ENCODE assay signal across 8 cellular contexts in the genomic region with DNA sequence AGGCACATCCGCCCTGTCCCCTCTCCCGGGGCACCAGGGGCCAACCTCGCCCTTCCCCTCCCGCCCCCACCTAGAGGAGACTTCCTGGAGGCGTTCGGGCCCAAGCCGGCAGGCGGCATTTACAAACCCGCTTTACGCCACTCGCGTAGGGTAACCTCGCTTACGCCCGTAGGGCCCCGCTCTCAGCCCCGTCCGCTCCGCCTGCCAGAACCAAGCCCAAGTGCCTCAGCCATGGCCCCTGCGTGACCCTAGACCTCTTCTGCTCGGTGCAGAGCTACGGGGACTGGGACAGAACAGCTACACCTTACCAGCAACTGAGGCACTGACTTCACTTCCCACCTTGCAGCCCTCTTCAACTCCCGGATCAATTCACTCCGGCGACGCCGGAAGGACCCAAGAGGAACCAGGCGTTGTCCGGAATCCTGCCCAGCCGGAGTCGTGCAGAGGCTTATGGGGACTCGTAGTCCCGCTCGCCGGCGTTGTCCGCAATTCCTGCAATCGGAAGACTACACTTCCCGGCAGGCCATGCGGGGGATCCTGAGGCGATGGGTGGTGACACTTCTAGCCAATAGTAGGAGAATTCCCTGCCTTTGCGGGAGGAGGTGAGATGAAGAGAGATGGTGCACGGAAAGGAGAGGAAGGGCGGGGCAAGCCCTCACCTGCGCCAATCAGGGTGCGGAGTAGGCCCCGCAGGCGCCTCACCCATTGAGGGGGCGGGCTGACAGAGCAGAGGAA. TPM values are rescaled to one million over a fixed set of nuclear protein-coding genes. Genes with fewer than 3 reads are reported as not detected.
DNase-seq lines count a peak whose midpoint lies in the region; ATAC-seq and TF ChIP-seq lines count a peak whose summit lies in the region.

Gene PDCD10 (minus strand): TSS at position 395 of the 735 bp plus-strand sequence. CDS start 14,735 bp downstream, outside the sequence.

- no peaks in the 10 kb centered on the region for H3K9me3 ChIP-seq in gastroesophageal sphincter
- no peaks in the 10 kb centered on the region for H3K9me3 ChIP-seq in neutrophil

- TF ChIP-seq POLR2A in NB4 (IDR thresholded peaks at IDR 0.05; ENCODE audit: extremely low read depth, insufficient read length), result peak; percentile 54
- peak; percentile 28 to 51 for TF ChIP-seq POLR2A in gastroesophageal sphincter (IDR thresholded peaks at IDR 0.05)

- WGBS in gastroesophageal sphincter (ENCODE audit: low coverage in 1 of 2), 2 donors, result 0% methylated on average over 6 to 7 of the region's 49 CpGs

- no peak within 1 kb of the TSS for H3K27ac Mint-ChIP-seq in activated naive CD4-positive, alpha-beta T cell treated with anti-CD3 and anti-CD28 coated beads for 36 hours

- peaks cover 0 to 42% (median 4%) of the 10 kb centered on the region in 3 donors for H3K4me1 ChIP-seq in gastroesophageal sphincter
- peaks cover 31 to 41% of the 10 kb centered on the region in 2 experiments for H3K4me1 ChIP-seq in neutrophil (ENCODE audit: control insufficient read depth in 1 of 2, insufficient read depth in 1 of 2, low read depth in 1 of 2, low read length in 1 of 2)

- CTCF ChIA-PET in activated naive CD4-positive, alpha-beta T cell treated with anti-CD3 and anti-CD28 coated beads for 36 hours (lab: Charles Lee), result interaction anchor here (0.9 to 1.3 kb wide), 3 partner anchors 44 to 51 kb away, joined by 4 to 5 read pairs (median 4); no protein-coding TSS in a partner anchor

- no peaks in the 10 kb centered on the region for H3K27me3 Mint-ChIP-seq in activated naive CD4-positive, alpha-beta T cell treated with anti-CD3 and anti-CD28 coated beads for 36 hours (ENCODE audit: low read depth)

- ATAC-seq in HG02571 (IDR thresholded peaks at IDR 0.05; ENCODE audit: unreplicated experiment) (peak; percentile 89), gastroesophageal sphincter (peak; percentile 96)

- no peaks in the 10 kb centered on the region for H3K9me3 Mint-ChIP-seq in activated naive CD4-positive, alpha-beta T cell treated with anti-CD3 and anti-CD28 coated beads for 36 hours

- H3K27me3 ChIP-seq in gastroesophageal sphincter (no peaks in the 10 kb centered on the region), neutrophil (no peaks in the 10 kb centered on the region)

- no peak within 1 kb of the TSS for H3K4me3 Mint-ChIP-seq in activated naive CD4-positive, alpha-beta T cell treated with anti-CD3 and anti-CD28 coated beads for 36 hours

- no peak for TF ChIP-seq CTCF in NB4 (IDR thresholded peaks at IDR 0.05; ENCODE audit: low read depth, low read length)
- TF ChIP-seq CTCF in gastroesophageal sphincter (IDR thresholded peaks at IDR 0.05), result no peak
- TF ChIP-seq CTCF in neutrophil (IDR thresholded peaks at IDR 0.05), result no peak

- intact Hi-C loops in activated naive CD4-positive, alpha-beta T cell treated with anti-CD3 and anti-CD28 coated beads for 36 hours (cut with micrococcal nuclease), result loop anchor here (1.0 to 5.0 kb wide), 7 partner anchors 16 to 1926 kb away; partner anchors contain the start of genes GOLIM4 and ZBBX

- H3K4me1 Mint-ChIP-seq in activated naive CD4-positive, alpha-beta T cell treated with anti-CD3 and anti-CD28 coated beads for 36 hours (ENCODE audit: low read depth), result peaks cover 37% of the 10 kb centered on the region

- H3K36me3 Mint-ChIP-seq in activated naive CD4-positive, alpha-beta T cell treated with anti-CD3 and anti-CD28 coated beads for 36 hours (ENCODE audit: low read depth), result peaks cover 2% of the 10 kb centered on the region

- H3K36me3 ChIP-seq in gastroesophageal sphincter (no peaks in the 10 kb centered on the region), neutrophil (no peaks in the 10 kb centered on the region)

- H3K27ac ChIP-seq in gastroesophageal sphincter, result peak within 1 kb of the TSS; percentile 78 to 95 (median 94)
- H3K27ac ChIP-seq in neutrophil, result peak within 1 kb of the TSS; percentile 92
- peak within 1 kb of the TSS; percentile 95 for H3K27ac ChIP-seq in substantia nigra (ENCODE audit: low read depth, low read length, poor library complexity, severe bottlenecking)

- peak within 1 kb of the TSS; percentile 92 for H3K4me3 ChIP-seq in GM08714 (ENCODE audit: low read length)
- peak within 1 kb of the TSS; percentile 98 for H3K4me3 ChIP-seq in NB4 (ENCODE audit: low read depth, low read length)
- H3K4me3 ChIP-seq in gastroesophageal sphincter, result peak within 1 kb of the TSS; percentile 71 to 77
- H3K4me3 ChIP-seq in neutrophil (ENCODE audit: low read depth in 1 of 2, low read length in 1 of 2), result peak within 1 kb of the TSS; percentile 95

- TF ChIP-seq EP300 in gastroesophageal sphincter (IDR thresholded peaks at IDR 0.05), result no peak

- DNase-seq in NB4 (ENCODE audit: low read depth), result peak; percentile 98
- DNase-seq in SK-N-DZ (ENCODE audit: low spot score), result peak; percentile 100
- DNase-seq in activated naive CD4-positive, alpha-beta T cell treated with anti-CD3 and anti-CD28 coated beads for 36 hours, result peak; percentile 98
- peak; percentile 84 to 99 (median 97) for DNase-seq in substantia nigra (lab: John Stamatoyannopoulos, UW)

RNA-seq across cellular contexts. Expression of gene PDCD10, which starts in this region (rescaled TPM):
- polyA plus RNA-seq in SK-N-DZ (2014; cell fraction: cytosol; rRNA removed), result 87.5 and 93.0 TPM in 2 replicates
- polyA plus RNA-seq in SK-N-DZ (2014; cell fraction: nucleus; rRNA removed), result 57.4 and 57.8 TPM in 2 replicates
- 10 to 100 TPM; 46.6 to 55.7 TPM for total RNA-seq in activated naive CD4-positive, alpha-beta T cell treated with anti-CD3 and anti-CD28 coated beads for 36 hours
- total RNA-seq in gastroesophageal sphincter, result 10 to 100 TPM; 53.6 to 95.4 (median 68.5) TPM

Comparison
In these comparisons a context has a peak if more than half of its experiments do, and no peak if none do; other contexts are left out.
1. Peak in every context shown above with its lines: DNase-seq, ATAC-seq, H3K4me3 ChIP-seq and H3K27ac ChIP-seq.